In the genomic region with DNA sequence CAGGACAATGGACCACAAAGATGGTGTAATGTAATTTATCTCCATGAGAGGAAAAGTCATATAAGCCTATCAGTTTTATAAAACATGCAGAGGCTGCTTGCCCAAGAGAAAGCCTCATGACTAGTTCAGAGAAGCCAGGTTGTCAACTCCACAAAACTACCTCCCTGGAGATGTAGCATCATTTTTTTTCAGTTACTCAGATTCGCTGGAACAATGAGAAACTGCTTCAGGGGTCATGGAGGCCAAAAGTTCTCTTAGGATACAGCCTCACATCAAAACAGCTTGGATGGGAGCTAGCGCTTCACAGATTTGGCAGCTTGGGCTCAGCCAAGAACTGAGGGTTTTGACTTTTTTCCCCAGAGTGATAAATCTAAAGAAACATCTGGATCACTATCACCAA, we compare ENCODE assay signal across 30 cellular contexts.
"Had no signal": no experiment of that assay in that cellular context is flagged by ENCODE, and none has a peak within 500 bp of the region (broad histone marks: within the 10 kb centered on the region; RNA-seq: fewer than 3 reads in every experiment).

No MANE protein-coding gene starts in this region.

- DNase-seq: hypothalamus; immature natural killer cell; kidney; left colon; left lung; lower lobe of right lung; mammary epithelial cell; mesenchymal stem cell; naive thymus-derived CD8-positive, alpha-beta T cell; occipital lobe; posterior cingulate gyrus; retina; right cardiac atrium; stimulated activated CD4-positive, alpha-beta T cell treated with anti-CD3 and anti-CD28 coated beads, Interleukin-12 subunit alpha, Interleukin-12 subunit beta, amount 100 ng/mL, for 4 hours; stimulated activated CD4-positive, alpha-beta T cell treated with anti-CD3 and anti-CD28 coated beads, Interleukin-15, amount 100 ng/mL, for 24 hours; stimulated activated CD4-positive, alpha-beta T cell treated with anti-CD3 and anti-CD28 coated beads, Interleukin-2, amount 100 ng/mL, for 24 hours; stimulated activated CD4-positive, alpha-beta T cell treated with anti-CD3 and anti-CD28 coated beads, Interleukin-4, amount 100 ng/mL, for 1 hour; stimulated activated naive B cell treated with anti-CD40 and anti-IgM and Interleukin-4, amounts not matched to agents 10 μg/mL and 1 μg/mL and 100 μg/mL, for 72 hours; stimulated activated naive CD8-positive, alpha-beta T cell treated with anti-CD3 and anti-CD28 coated beads, Interleukin-15, Interleukin-2, amounts not matched to agents 100 U/mL and 50 U/mL, for 24 hours; stomach; testis; thyroid gland; transverse colon; upper lobe of left lung had no signal

- H3K4me3 ChIP-seq: left lung, lower lobe of right lung, prostate gland, skin epidermis, stomach, testis, thyroid gland, transverse colon, upper lobe of left lung, vagina had no signal

- H3K4me1 Mint-ChIP-seq: immature natural killer cell; naive thymus-derived CD8-positive, alpha-beta T cell; nephron; neural crest cell; stimulated activated naive B cell treated with anti-CD40 and anti-IgM and Interleukin-4, amounts not matched to agents 10 μg/mL and 1 μg/mL and 100 μg/mL, for 72 hours had no signal

- H3K36me3 Mint-ChIP-seq: immature natural killer cell; naive thymus-derived CD8-positive, alpha-beta T cell; stimulated activated naive B cell treated with anti-CD40 and anti-IgM and Interleukin-4, amounts not matched to agents 10 μg/mL and 1 μg/mL and 100 μg/mL, for 72 hours had no signal

- H3K9me3 ChIP-seq: left lung, lower lobe of right lung, prostate gland, testis, thyroid gland, transverse colon, upper lobe of left lung, vagina had no signal

- H3K4me1 ChIP-seq: left lung, lower lobe of right lung, prostate gland, stomach, testis, thyroid gland, transverse colon, upper lobe of left lung, vagina had no signal

- H3K4me3 Mint-ChIP-seq: immature natural killer cell; naive thymus-derived CD8-positive, alpha-beta T cell; nephron; neural crest cell; stimulated activated naive B cell treated with anti-CD40 and anti-IgM and Interleukin-4, amounts not matched to agents 10 μg/mL and 1 μg/mL and 100 μg/mL, for 72 hours had no signal

- H3K27ac Mint-ChIP-seq: immature natural killer cell; naive thymus-derived CD8-positive, alpha-beta T cell; nephron; stimulated activated naive B cell treated with anti-CD40 and anti-IgM and Interleukin-4, amounts not matched to agents 10 μg/mL and 1 μg/mL and 100 μg/mL, for 72 hours had no signal

- H3K27me3 ChIP-seq: left lung, stomach, testis, thyroid gland, transverse colon, upper lobe of left lung, vagina had no signal

- H3K36me3 ChIP-seq: left lung, lower lobe of right lung, prostate gland, stomach, thyroid gland, transverse colon, upper lobe of left lung, vagina had no signal

- ATAC-seq: left colon; left lung; lower lobe of right lung; naive thymus-derived CD8-positive, alpha-beta T cell; right cardiac atrium; sciatic nerve; stimulated activated naive B cell treated with anti-CD40 and anti-IgM and Interleukin-4, amounts not matched to agents 10 μg/mL and 1 μg/mL and 100 μg/mL, for 72 hours; stimulated activated naive CD8-positive, alpha-beta T cell treated with anti-CD3 and anti-CD28 coated beads, Interleukin-15, Interleukin-2, amounts not matched to agents 100 U/mL and 50 U/mL, for 24 hours had no signal

- H3K27ac ChIP-seq: left lung, lower lobe of right lung, prostate gland, skin epidermis, stomach, testis, thyroid gland, transverse colon, upper lobe of left lung, vagina had no signal
